ENCODE assay signal across 15 cellular contexts in the genomic region with DNA sequence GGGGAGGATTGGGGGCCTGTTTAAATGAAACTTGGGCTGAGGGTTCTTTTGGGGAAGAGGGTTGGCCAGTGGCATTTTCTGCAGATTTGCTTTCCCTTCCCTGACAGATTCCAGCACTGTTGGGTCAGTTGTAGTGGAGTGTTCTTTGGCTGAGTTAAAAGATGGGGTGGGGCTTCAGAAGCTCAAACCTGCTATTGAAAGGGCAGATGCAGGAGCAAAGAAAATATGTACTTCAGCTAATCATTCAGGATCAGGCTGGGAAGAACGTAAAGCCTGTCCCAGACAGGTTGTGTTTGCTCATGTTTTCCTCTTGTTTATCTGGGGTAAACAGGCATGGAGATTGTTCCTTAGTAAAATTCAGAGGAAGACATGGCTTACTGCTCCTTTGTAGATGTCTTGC. TPM values are rescaled to one million over a fixed set of nuclear protein-coding genes. Genes with fewer than 3 reads are reported as not detected.
DNase-seq lines count a peak whose midpoint lies in the region; ATAC-seq, FAIRE-seq and TF ChIP-seq lines count a peak whose summit lies in the region.
"Had no signal": no experiment of that assay in that cellular context is flagged by ENCODE, and none has a peak within 500 bp of the region (broad histone marks: within the 10 kb centered on the region; RNA-seq: fewer than 3 reads in every experiment).

No MANE protein-coding gene starts in this region.

- H3K27me3 ChIP-seq in GM23338 (ENCODE audit: insufficient read depth) (peaks cover 11% of the 10 kb centered on the region; the same call in 1 of the 2 replicates), hepatocyte (no peaks in the 10 kb centered on the region), prostate gland (replicated peaks; ENCODE audit: insufficient read depth) (no peaks in the 10 kb centered on the region)

- FAIRE-seq in D721Med (lab: Jason Lieb, UNC) = no peak
- FAIRE-seq: bronchial epithelial cell had no signal

- peak overlapping the region; percentile 51 for H3K4me3 Mint-ChIP-seq in GM23338

- peaks cover 62% of the 10 kb centered on the region for H3K4me1 ChIP-seq in GM23338 (ENCODE audit: insufficient read depth)
- peaks cover 14% of the 10 kb centered on the region for H3K4me1 ChIP-seq in hepatocyte (ENCODE audit: insufficient read depth)
- H3K4me1 ChIP-seq in prostate gland (replicated peaks) = no peaks in the 10 kb centered on the region

- TF ChIP-seq POLR2A in prostate gland (IDR thresholded peaks at IDR 0.05) = no peak

- peaks cover 12% of the 10 kb centered on the region; the same call in 1 of the 2 replicates for H3F3A ChIP-seq in GM23338 (replicated peaks; ENCODE audit: low read depth)

- peaks cover 66% of the 10 kb centered on the region for H3K4me1 Mint-ChIP-seq in GM23338

- H3K4me3 ChIP-seq in GM23338 (peak overlapping the region; percentile 84), WI38 (ENCODE audit: low read depth, low read length) (peak overlapping the region; percentile 1; the same call in 1 of the 2 replicates), hepatocyte (no peak overlapping the region), prostate gland (peak overlapping the region in 1 of 2 donors; percentile 16)

- ATAC-seq in GM23338 = no peak
- ATAC-seq in HG03469 (IDR thresholded peaks at IDR 0.05; ENCODE audit: unreplicated experiment) = no peak

- DNase-seq in GM23338 (ENCODE audit: low spot score) (no peak), hepatocyte (ENCODE audit: low spot score) (no peak), prostate gland (ENCODE audit: low spot score) (peak; percentile 55), D721Med (ENCODE audit: insufficient read length, low spot score) (no peak), cerebellum (ENCODE audit: low spot score) (no peak)
- no peak for DNase-seq in stimulated activated CD8-positive, alpha-beta memory T cell treated with anti-CD3 and anti-CD28 coated beads, Interleukin-4, amount 100 ng/mL, for 48 hours
- DNase-seq: activated CD8-positive, alpha-beta memory T cell treated with anti-CD3 and anti-CD28 coated beads for 24 hours; activated naive CD4-positive, alpha-beta T cell; AML-193; DMS79; stimulated activated CD4-positive, alpha-beta T cell treated with anti-CD3 and anti-CD28 coated beads, Interleukin-12 subunit alpha, Interleukin-12 subunit beta, amount 100 ng/mL, for 4 hours; T-helper 9 cell had no signal

- H3K27me3 Mint-ChIP-seq in GM23338 (ENCODE audit: insufficient read depth, low read depth, poor library complexity) = peaks cover 15% of the 10 kb centered on the region

- H3K9me3 Mint-ChIP-seq in GM23338 = no peaks in the 10 kb centered on the region

- H4K20me1 ChIP-seq in GM23338 (replicated peaks; ENCODE audit: insufficient read depth) (no peaks in the 10 kb centered on the region), hepatocyte (ENCODE audit: insufficient read depth, poor library complexity, severe bottlenecking) (no peaks in the 10 kb centered on the region)

- H3K9me2 ChIP-seq in GM23338 (ENCODE audit: insufficient read depth) = no peaks in the 10 kb centered on the region
- H3K9me2 ChIP-seq in hepatocyte (replicated peaks; ENCODE audit: insufficient read depth) = no peaks in the 10 kb centered on the region

- H3K9me3 ChIP-seq in hepatocyte (ENCODE audit: low read depth) = no peaks in the 10 kb centered on the region
- no peaks in the 10 kb centered on the region for H3K9me3 ChIP-seq in prostate gland

- peaks cover 6% of the 10 kb centered on the region; the same call in 2 of the 3 replicates for H3K36me3 Mint-ChIP-seq in GM23338 (ENCODE audit: low read depth)

- H3K36me3 ChIP-seq in GM23338 (ENCODE audit: insufficient read depth) (no peaks in the 10 kb centered on the region), hepatocyte (replicated peaks; ENCODE audit: insufficient read depth, low read depth) (no peaks in the 10 kb centered on the region), prostate gland (no peaks in the 10 kb centered on the region)

- H3K79me2 ChIP-seq in GM23338 (replicated peaks; ENCODE audit: insufficient read depth) = peaks cover 49% of the 10 kb centered on the region
- H3K79me2 ChIP-seq in hepatocyte = peaks cover 21% of the 10 kb centered on the region

- 43% methylated on average over 1 of the region's 1 CpG for WGBS in hepatocyte (ENCODE audit: low lambda C conversion rate, missing lambda C conversion rate)
- 23% methylated on average over 1 of the region's 1 CpG for WGBS in prostate gland

- intact Hi-C loops in prostate gland (cut with DNase I) = no loop called here

- TF ChIP-seq CTCF in GM23338 (conservative IDR thresholded peaks at IDR 0.05; ENCODE audit: low read depth in 2 of 2) = no peak
- TF ChIP-seq CTCF in WI38 (IDR thresholded peaks at IDR 0.05; ENCODE audit: low read depth, low read length) = no peak
- no peak for TF ChIP-seq CTCF in hepatocyte (IDR thresholded peaks at IDR 0.05; ENCODE audit: poor library complexity)
- TF ChIP-seq CTCF in prostate gland (IDR thresholded peaks at IDR 0.05) = no peak
- no peak for TF ChIP-seq CTCF in D721Med (IDR thresholded peaks at IDR 0.05; ENCODE audit: insufficient read depth, missing control alignments)

- H3K27ac Mint-ChIP-seq in GM23338 = no peak overlapping the region

- peak overlapping the region; percentile 92 for H3K4me2 ChIP-seq in GM23338
- H3K4me2 ChIP-seq in hepatocyte = peak overlapping the region; percentile 36

- no peak overlapping the region for H3K27ac ChIP-seq in GM23338 (ENCODE audit: low read depth)
- no peak overlapping the region for H3K27ac ChIP-seq in hepatocyte
- peak overlapping the region; percentile 49 to 90 for H3K27ac ChIP-seq in prostate gland

- no peak overlapping the region for H2AFZ ChIP-seq in GM23338
- no peak overlapping the region for H2AFZ ChIP-seq in hepatocyte

TF ChIP-seq in GM23338, 12 proteins besides CTCF, POLR2A, EP300 and RAD21 (continues in another document):
- TF ChIP-seq POLR2AphosphoS5 (IDR thresholded peaks at IDR 0.05; ENCODE audit: low read depth) (no peak), CREB1 (CRISPR knock-in tag; IDR thresholded peaks at IDR 0.05; ENCODE audit: low read depth) (no peak), ZNF114 (CRISPR knock-in tag; IDR thresholded peaks at IDR 0.05) (no peak), JUNB (IDR thresholded peaks at IDR 0.05; ENCODE audit: unreplicated experiment) (no peak)
- TF ChIP-seq, protein P1, sequence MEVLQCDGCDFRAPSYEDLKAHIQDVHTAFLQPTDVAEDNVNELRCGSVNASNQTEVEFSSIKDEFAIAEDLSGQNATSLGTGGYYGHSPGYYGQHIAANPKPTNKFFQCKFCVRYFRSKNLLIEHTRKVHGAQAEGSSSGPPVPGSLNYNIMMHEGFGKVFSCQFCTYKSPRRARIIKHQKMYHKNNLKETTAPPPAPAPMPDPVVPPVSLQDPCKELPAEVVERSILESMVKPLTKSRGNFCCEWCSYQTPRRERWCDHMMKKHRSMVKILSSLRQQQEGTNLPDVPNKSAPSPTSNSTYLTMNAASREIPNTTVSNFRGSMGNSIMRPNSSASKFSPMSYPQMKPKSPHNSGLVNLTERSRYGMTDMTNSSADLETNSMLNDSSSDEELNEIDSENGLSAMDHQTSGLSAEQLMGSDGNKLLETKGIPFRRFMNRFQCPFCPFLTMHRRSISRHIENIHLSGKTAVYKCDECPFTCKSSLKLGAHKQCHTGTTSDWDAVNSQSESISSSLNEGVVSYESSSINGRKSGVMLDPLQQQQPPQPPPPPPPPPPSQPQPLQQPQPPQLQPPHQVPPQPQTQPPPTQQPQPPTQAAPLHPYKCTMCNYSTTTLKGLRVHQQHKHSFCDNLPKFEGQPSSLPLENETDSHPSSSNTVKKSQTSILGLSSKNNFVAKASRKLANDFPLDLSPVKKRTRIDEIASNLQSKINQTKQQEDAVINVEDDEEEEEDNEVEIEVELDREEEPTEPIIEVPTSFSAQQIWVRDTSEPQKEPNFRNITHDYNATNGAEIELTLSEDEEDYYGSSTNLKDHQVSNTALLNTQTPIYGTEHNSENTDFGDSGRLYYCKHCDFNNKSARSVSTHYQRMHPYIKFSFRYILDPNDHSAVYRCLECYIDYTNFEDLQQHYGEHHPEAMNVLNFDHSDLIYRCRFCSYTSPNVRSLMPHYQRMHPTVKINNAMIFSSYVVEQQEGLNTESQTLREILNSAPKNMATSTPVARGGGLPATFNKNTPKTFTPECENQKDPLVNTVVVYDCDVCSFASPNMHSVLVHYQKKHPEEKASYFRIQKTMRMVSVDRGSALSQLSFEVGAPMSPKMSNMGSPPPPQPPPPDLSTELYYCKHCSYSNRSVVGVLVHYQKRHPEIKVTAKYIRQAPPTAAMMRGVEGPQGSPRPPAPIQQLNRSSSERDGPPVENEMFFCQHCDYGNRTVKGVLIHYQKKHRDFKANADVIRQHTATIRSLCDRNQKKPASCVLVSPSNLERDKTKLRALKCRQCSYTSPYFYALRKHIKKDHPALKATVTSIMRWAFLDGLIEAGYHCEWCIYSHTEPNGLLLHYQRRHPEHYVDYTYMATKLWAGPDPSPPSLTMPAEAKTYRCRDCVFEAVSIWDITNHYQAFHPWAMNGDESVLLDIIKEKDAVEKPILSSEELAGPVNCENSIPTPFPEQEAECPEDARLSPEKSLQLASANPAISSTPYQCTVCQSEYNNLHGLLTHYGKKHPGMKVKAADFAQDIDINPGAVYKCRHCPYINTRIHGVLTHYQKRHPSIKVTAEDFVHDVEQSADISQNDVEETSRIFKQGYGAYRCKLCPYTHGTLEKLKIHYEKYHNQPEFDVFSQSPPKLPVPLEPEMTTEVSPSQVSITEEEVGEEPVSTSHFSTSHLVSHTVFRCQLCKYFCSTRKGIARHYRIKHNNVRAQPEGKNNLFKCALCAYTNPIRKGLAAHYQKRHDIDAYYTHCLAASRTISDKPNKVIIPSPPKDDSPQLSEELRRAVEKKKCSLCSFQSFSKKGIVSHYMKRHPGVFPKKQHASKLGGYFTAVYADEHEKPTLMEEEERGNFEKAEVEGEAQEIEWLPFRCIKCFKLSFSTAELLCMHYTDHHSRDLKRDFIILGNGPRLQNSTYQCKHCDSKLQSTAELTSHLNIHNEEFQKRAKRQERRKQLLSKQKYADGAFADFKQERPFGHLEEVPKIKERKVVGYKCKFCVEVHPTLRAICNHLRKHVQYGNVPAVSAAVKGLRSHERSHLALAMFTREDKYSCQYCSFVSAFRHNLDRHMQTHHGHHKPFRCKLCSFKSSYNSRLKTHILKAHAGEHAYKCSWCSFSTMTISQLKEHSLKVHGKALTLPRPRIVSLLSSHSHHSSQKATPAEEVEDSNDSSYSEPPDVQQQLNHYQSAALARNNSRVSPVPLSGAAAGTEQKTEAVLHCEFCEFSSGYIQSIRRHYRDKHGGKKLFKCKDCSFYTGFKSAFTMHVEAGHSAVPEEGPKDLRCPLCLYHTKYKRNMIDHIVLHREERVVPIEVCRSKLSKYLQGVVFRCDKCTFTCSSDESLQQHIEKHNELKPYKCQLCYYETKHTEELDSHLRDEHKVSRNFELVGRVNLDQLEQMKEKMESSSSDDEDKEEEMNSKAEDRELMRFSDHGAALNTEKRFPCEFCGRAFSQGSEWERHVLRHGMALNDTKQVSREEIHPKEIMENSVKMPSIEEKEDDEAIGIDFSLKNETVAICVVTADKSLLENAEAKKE (CRISPR knock-in tag; IDR thresholded peaks at IDR 0.05) = no peak

RNA-seq across cellular contexts. Expression of a gene that starts 2.5 kb away (rescaled TPM):
- total RNA-seq in GM23338 (2014; rRNA removed; shearing (Covaris generic)) = 20.8 and 30.2 TPM in 2 replicates
- polyA plus RNA-seq in GM23338 (2016; fragmentation: Nextera tagmentation; extraction: Ambion mirVana) = 7.4 and 8.2 TPM in 2 replicates
- total RNA-seq in hepatocyte = 5.3 and 7.8 TPM in 2 replicates
- polyA plus RNA-seq in hepatocyte = 7.5 and 10.7 TPM in 2 replicates
- total RNA-seq in prostate gland = 10 to 100 TPM; 34.3 to 48.6 TPM
- 34.3 TPM for total RNA-seq in cerebellum

Comparison
In these comparisons a context has a peak if more than half of its experiments do, and no peak if none do; other contexts are left out.
1. H3K27ac ChIP-seq: peak in prostate gland (2 of 2); none in GM23338 (single experiment) and hepatocyte (single experiment).